18 cellular contexts compared by ENCODE assay signal in genomic region chr4:102478186-102478585, GRCh38.
"Had no signal": no experiment of that assay in that cellular context is flagged by ENCODE, and none has a peak within 500 bp of the region (broad histone marks: within the 10 kb centered on the region; RNA-seq: fewer than 3 reads in every experiment).

No MANE protein-coding gene starts in this region.

- H3K9me3 ChIP-seq: colonic mucosa, prostate gland had no signal

- H3K36me3 ChIP-seq: brain microvascular endothelial cell, colonic mucosa, gastroesophageal sphincter, heart left ventricle, prostate gland had no signal

- H3K4me1 ChIP-seq: colonic mucosa, gastroesophageal sphincter, heart left ventricle, prostate gland had no signal

- H3K36me3 Mint-ChIP-seq: type B pancreatic cell had no signal

- DNase-seq: activated CD4-positive, alpha-beta T cell treated with anti-CD3 and anti-CD28 coated beads, Interleukin-2, amount 10 ng/mL, durations not matched to agents 7 days and 5 days; activated CD8-positive, alpha-beta T cell treated with anti-CD3 and anti-CD28 coated beads, Interleukin-2, amount 10 ng/mL, durations not matched to agents 7 days and 5 days; activated effector memory CD4-positive, alpha-beta T cell treated with Interleukin-2 at 50 U/mL for 16 hours; activated naive CD4-positive, alpha-beta T cell treated with anti-CD3 and anti-CD28 coated beads, Interleukin-2, amount 10 ng/mL, durations not matched to agents 7 days and 5 days; activated naive CD8-positive, alpha-beta T cell treated with anti-CD3 and anti-CD28 coated beads, Interleukin-2, amount 50 U/mL, for 24 hours; activated T-cell treated with anti-CD3 and anti-CD28 coated beads, Interleukin-2, amount 50 U/mL, for 4 hours; anterior cingulate cortex; brain microvascular endothelial cell; central memory CD4-positive, alpha-beta T cell; colonic mucosa; heart left ventricle; left ventricle myocardium superior; right cardiac atrium had no signal

- H3K27me3 ChIP-seq: brain microvascular endothelial cell, colonic mucosa, gastroesophageal sphincter, heart left ventricle had no signal

- H3K4me3 ChIP-seq: colonic mucosa, gastroesophageal sphincter, heart left ventricle, prostate gland, skin epidermis had no signal

- H3K4me1 Mint-ChIP-seq: activated naive CD4-positive, alpha-beta T cell treated with anti-CD3 and anti-CD28 coated beads, Interleukin-2, amount 10 ng/mL, durations not matched to agents 7 days and 5 days; activated naive CD8-positive, alpha-beta T cell treated with anti-CD3 and anti-CD28 coated beads, Interleukin-2, amount 50 U/mL, for 24 hours had no signal

- H3K9me3 Mint-ChIP-seq: type B pancreatic cell had no signal

- H3K27ac Mint-ChIP-seq: activated CD4-positive, alpha-beta T cell treated with anti-CD3 and anti-CD28 coated beads, Interleukin-2, amount 10 ng/mL, durations not matched to agents 7 days and 5 days; activated CD8-positive, alpha-beta T cell treated with anti-CD3 and anti-CD28 coated beads, Interleukin-2, amount 10 ng/mL, durations not matched to agents 7 days and 5 days; activated naive CD4-positive, alpha-beta T cell treated with anti-CD3 and anti-CD28 coated beads, Interleukin-2, amount 10 ng/mL, durations not matched to agents 7 days and 5 days; activated naive CD8-positive, alpha-beta T cell treated with anti-CD3 and anti-CD28 coated beads, Interleukin-2, amount 50 U/mL, for 24 hours; stimulated activated naive CD8-positive, alpha-beta T cell treated with anti-CD3 and anti-CD28 coated beads, Interleukin-15, Interleukin-2, amounts not matched to agents 100 ng/mL and 50 ng/mL, for 24 hours; type B pancreatic cell had no signal

- H3K27ac ChIP-seq: brain microvascular endothelial cell, colonic mucosa, gastroesophageal sphincter, heart left ventricle, prostate gland, skin epidermis had no signal

- H3K27me3 Mint-ChIP-seq: activated naive CD8-positive, alpha-beta T cell treated with anti-CD3 and anti-CD28 coated beads, Interleukin-2, amount 50 U/mL, for 24 hours; stimulated activated naive CD8-positive, alpha-beta T cell treated with anti-CD3 and anti-CD28 coated beads, Interleukin-15, Interleukin-2, amounts not matched to agents 100 ng/mL and 50 ng/mL, for 24 hours; type B pancreatic cell had no signal

- H3K4me3 Mint-ChIP-seq: activated CD4-positive, alpha-beta T cell treated with anti-CD3 and anti-CD28 coated beads, Interleukin-2, amount 10 ng/mL, durations not matched to agents 7 days and 5 days; activated CD8-positive, alpha-beta T cell treated with anti-CD3 and anti-CD28 coated beads, Interleukin-2, amount 10 ng/mL, durations not matched to agents 7 days and 5 days; activated naive CD4-positive, alpha-beta T cell treated with anti-CD3 and anti-CD28 coated beads, Interleukin-2, amount 10 ng/mL, durations not matched to agents 7 days and 5 days; activated naive CD8-positive, alpha-beta T cell treated with anti-CD3 and anti-CD28 coated beads, Interleukin-2, amount 50 U/mL, for 24 hours; activated T-cell treated with anti-CD3 and anti-CD28 coated beads, Interleukin-2, amount 50 U/mL, for 4 hours; stimulated activated naive CD8-positive, alpha-beta T cell treated with anti-CD3 and anti-CD28 coated beads, Interleukin-15, Interleukin-2, amounts not matched to agents 100 ng/mL and 50 ng/mL, for 24 hours; type B pancreatic cell had no signal
